Comparison of ENCODE assay signal across 24 cellular contexts in the genomic region with DNA sequence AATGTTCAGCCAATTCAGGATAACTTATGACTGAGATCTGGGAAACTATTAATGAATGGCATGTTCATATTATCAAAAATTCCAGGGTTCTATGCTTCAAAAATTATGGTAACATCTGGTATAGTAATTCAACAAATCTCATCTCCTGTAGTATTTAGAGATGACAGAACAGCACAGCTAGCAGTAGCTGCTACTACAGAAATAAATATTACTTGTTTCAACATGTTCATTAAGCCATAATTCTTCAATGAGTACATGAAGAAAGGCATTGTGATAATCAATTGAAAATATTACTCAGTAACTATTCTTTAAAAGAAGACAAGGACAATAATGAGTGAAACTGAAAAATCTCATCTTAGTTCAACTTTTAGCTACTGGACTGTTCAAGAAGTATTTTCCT.
DNase-seq lines count a peak whose midpoint lies in the region; ATAC-seq, FAIRE-seq and TF ChIP-seq lines count a peak whose summit lies in the region.
"Had no signal": no experiment of that assay in that cellular context is flagged by ENCODE, and none has a peak within 500 bp of the region (broad histone marks: within the 10 kb centered on the region; RNA-seq: fewer than 3 reads in every experiment).

No MANE protein-coding gene starts in this region.

- H3K4me3 ChIP-seq in mammary epithelial cell (replicated peaks in 1 of 3; ENCODE audit: insufficient read depth in 1 of 3, low read depth in 2 of 3, low read length in 3 of 3) (no peak overlapping the region), breast epithelium (no peak overlapping the region), RWPE2 (ENCODE audit: severe bottlenecking) (no peak overlapping the region), epithelial cell of esophagus (ENCODE audit: low read length) (no peak overlapping the region), keratinocyte (ENCODE audit: control insufficient read depth in 2 of 3, extremely low read depth in 1 of 3, insufficient read depth in 2 of 3, low read depth in 1 of 3, low read length in 3 of 3) (peak overlapping the region in 1 of 3 experiments; percentile 32)
- H3K4me3 ChIP-seq: BLaER1, GM23338 had no signal

- BruUV-seq in mammary epithelial cell (replicated peaks; lab: Mats Ljungman, UMichigan) = no TSS peak

- intact Hi-C loops in mammary epithelial cell (cut with micrococcal nuclease) = no loop called here
- intact Hi-C loops in breast epithelium (cut with DNase I; ENCODE audit: low total_unique reads) = no loop called here

- peaks cover 7% of the 10 kb centered on the region for H3K9me1 ChIP-seq in keratinocyte (ENCODE audit: control insufficient read depth, extremely low read depth, insufficient read depth, low read length)

- H2AFZ ChIP-seq in mammary epithelial cell (ENCODE audit: low read depth, low read length) (no peak overlapping the region), keratinocyte (ENCODE audit: control insufficient read depth, low read length) (no peak overlapping the region)
- H2AFZ ChIP-seq: GM23338 had no signal

- in situ Hi-C loops in mammary epithelial cell (cut with MboI; ENCODE audit: low sequenced_read_pairs in 2 of 2) = no loop called here

- H3K9me3 ChIP-seq in mammary epithelial cell (replicated peaks; ENCODE audit: insufficient read depth, low read length) (no peaks in the 10 kb centered on the region), breast epithelium (no peaks in the 10 kb centered on the region), RWPE2 (ENCODE audit: severe bottlenecking) (no peaks in the 10 kb centered on the region), keratinocyte (ENCODE audit: control insufficient read depth, low read depth, low read length) (no peaks in the 10 kb centered on the region)
- H3K9me3 ChIP-seq: Caco-2 had no signal

- H3K4me1 ChIP-seq in mammary epithelial cell (ENCODE audit: insufficient read depth, low read length) (peaks cover 47% of the 10 kb centered on the region), breast epithelium (peaks cover 0 to 5% of the 10 kb centered on the region in 2 donors), RWPE2 (ENCODE audit: insufficient read depth, poor library complexity, severe bottlenecking) (peaks cover 51% of the 10 kb centered on the region), keratinocyte (ENCODE audit: control insufficient read depth, extremely low read depth, insufficient read depth, low read length) (peaks cover 47% of the 10 kb centered on the region)
- H3K4me1 ChIP-seq: BLaER1, Caco-2 had no signal

- H3K27ac ChIP-seq in mammary epithelial cell (ENCODE audit: insufficient read depth, low read depth, low read length) (peak overlapping the region; percentile 42), breast epithelium (no peak overlapping the region), RWPE2 (ENCODE audit: poor library complexity, severe bottlenecking) (peak overlapping the region; percentile 89), keratinocyte (ENCODE audit: control insufficient read depth, insufficient read depth, low read length) (peak overlapping the region; percentile 42)
- H3K27ac ChIP-seq: 22Rv1, BLaER1, C4-2B had no signal

- H3K79me2 ChIP-seq in mammary epithelial cell (ENCODE audit: insufficient read depth, low read length) (peaks cover 68% of the 10 kb centered on the region), keratinocyte (ENCODE audit: control insufficient read depth, insufficient read depth, low read length) (peaks cover 65% of the 10 kb centered on the region)

- no peaks in the 10 kb centered on the region for H4K20me1 ChIP-seq in mammary epithelial cell (ENCODE audit: insufficient read depth, low read length)
- H4K20me1 ChIP-seq in keratinocyte (ENCODE audit: control insufficient read depth, extremely low read depth, insufficient read depth, low read length) = peaks cover 5% of the 10 kb centered on the region

- ATAC-seq in RWPE2 (ENCODE audit: low read depth) = no peak
- no peak for ATAC-seq in HG02870 (IDR thresholded peaks at IDR 0.05; ENCODE audit: unreplicated experiment)
- ATAC-seq in HG03139 (IDR thresholded peaks at IDR 0.05; ENCODE audit: unreplicated experiment) = no peak
- ATAC-seq: CD8-positive, alpha-beta T cell; GM23338; HCT116 had no signal

- CTCF ChIA-PET in mammary epithelial cell (lab: Charles Lee; ENCODE audit: low non-redundant PET) = no interaction called here

- no peak overlapping the region for H3K9ac ChIP-seq in mammary epithelial cell (ENCODE audit: insufficient read depth, low read length)
- H3K9ac ChIP-seq in keratinocyte (ENCODE audit: control insufficient read depth, extremely low read depth, insufficient read depth, low read length) = peak overlapping the region; percentile 31
- H3K9ac ChIP-seq: BLaER1 had no signal

- dilution Hi-C loops in mammary epithelial cell (cut with HindIII; ENCODE audit: low sequenced_read_pairs) (no loop called here), keratinocyte (cut with MboI; ENCODE audit: extremely low pct_ligation_motif_present, low sequenced_read_pairs) (no loop called here)

- no peaks in the 10 kb centered on the region for H3K36me3 ChIP-seq in mammary epithelial cell (ENCODE audit: insufficient read depth, low read length)
- H3K36me3 ChIP-seq in breast epithelium = no peaks in the 10 kb centered on the region
- no peaks in the 10 kb centered on the region; the same call in 1 of the 2 replicates for H3K36me3 ChIP-seq in RWPE2 (ENCODE audit: low read depth)
- peaks cover 0 to 5% of the 10 kb centered on the region in 2 experiments for H3K36me3 ChIP-seq in keratinocyte (ENCODE audit: control insufficient read depth in 2 of 2, extremely low read depth in 1 of 2, insufficient read depth in 2 of 2, low read length in 2 of 2)

- DNase-seq in mammary epithelial cell (no peak), breast epithelium (ENCODE audit: low spot score in 2 of 2) (no peak), RWPE2 (ENCODE audit: low spot score) (no peak), epithelial cell of esophagus (ENCODE audit: low read depth) (peak; percentile 52), keratinocyte (ENCODE audit: low read depth, low spot score) (no peak), RPMI8226 (no peak)
- DNase-seq: Caco-2; CD4-positive, CD25-positive, alpha-beta regulatory T cell; CD8-positive, alpha-beta T cell; DMS 273 treated with DMSO at 0.1 percent for 48 hours; DMS79; EL; GDM1; H9 had no signal

- TF ChIP-seq POLR2A in breast epithelium (IDR thresholded peaks at IDR 0.05) = no peak

- H3K27me3 ChIP-seq in mammary epithelial cell (ENCODE audit: insufficient read depth, low read length) (no peaks in the 10 kb centered on the region), breast epithelium (no peaks in the 10 kb centered on the region), RWPE2 (ENCODE audit: insufficient read depth, poor library complexity, severe bottlenecking) (no peaks in the 10 kb centered on the region), keratinocyte (ENCODE audit: control insufficient read depth, extremely low read depth, insufficient read depth, low read length) (no peaks in the 10 kb centered on the region)
- H3K27me3 ChIP-seq: BLaER1 had no signal

- TF ChIP-seq CTCF in mammary epithelial cell (conservative IDR thresholded peaks at IDR 0.05 in 1 of 2, IDR thresholded peaks at IDR 0.05 in 1 of 2; ENCODE audit: extremely low read depth in 1 of 2, insufficient read depth in 1 of 2, low read depth in 1 of 2, low read length in 2 of 2) (no peak), breast epithelium (IDR thresholded peaks at IDR 0.05) (no peak), RWPE2 (IDR thresholded peaks at IDR 0.05; ENCODE audit: poor library complexity, severe bottlenecking) (no peak), epithelial cell of esophagus (IDR thresholded peaks at IDR 0.05; ENCODE audit: insufficient read depth, low read depth, low read length, missing control alignments) (no peak), keratinocyte (optimal IDR thresholded peaks at IDR 0.05 in 1 of 3, IDR thresholded peaks at IDR 0.05 in 1 of 3, conservative IDR thresholded peaks at IDR 0.05 in 1 of 3; ENCODE audit: extremely low read depth in 1 of 3, insufficient read depth in 2 of 3, low read length in 3 of 3) (no peak)

- H3K4me2 ChIP-seq in mammary epithelial cell (ENCODE audit: insufficient read depth, low read depth, low read length) (peak overlapping the region; percentile 26), keratinocyte (ENCODE audit: control insufficient read depth, extremely low read depth, insufficient read depth, low read depth, low read length) (peak overlapping the region; percentile 48)
- H3K4me2 ChIP-seq: BLaER1, GM23338 had no signal

- no peak for FAIRE-seq in keratinocyte (lab: Jason Lieb, UNC)
- FAIRE-seq: A204.1, GM12891, GM18507 had no signal

Comparison
In these comparisons a context has a peak if more than half of its experiments do, and no peak if none do; other contexts are left out.
1. H3K27ac ChIP-seq: peak in mammary epithelial cell (single experiment), RWPE2 (single experiment) and keratinocyte (single experiment); none in breast epithelium (0 of 2).